In genomic region chr5:96143450-96143849, GRCh38 we compare ENCODE assay signal across 1 cellular context.
TF ChIP-seq lines count a peak whose summit lies in the region.

No MANE protein-coding gene starts in this region.

TF ChIP-seq in HEK293, 187 proteins besides CTCF, POLR2A, EP300 and RAD21 (continued from another document):
- TF ChIP-seq, protein P1, sequence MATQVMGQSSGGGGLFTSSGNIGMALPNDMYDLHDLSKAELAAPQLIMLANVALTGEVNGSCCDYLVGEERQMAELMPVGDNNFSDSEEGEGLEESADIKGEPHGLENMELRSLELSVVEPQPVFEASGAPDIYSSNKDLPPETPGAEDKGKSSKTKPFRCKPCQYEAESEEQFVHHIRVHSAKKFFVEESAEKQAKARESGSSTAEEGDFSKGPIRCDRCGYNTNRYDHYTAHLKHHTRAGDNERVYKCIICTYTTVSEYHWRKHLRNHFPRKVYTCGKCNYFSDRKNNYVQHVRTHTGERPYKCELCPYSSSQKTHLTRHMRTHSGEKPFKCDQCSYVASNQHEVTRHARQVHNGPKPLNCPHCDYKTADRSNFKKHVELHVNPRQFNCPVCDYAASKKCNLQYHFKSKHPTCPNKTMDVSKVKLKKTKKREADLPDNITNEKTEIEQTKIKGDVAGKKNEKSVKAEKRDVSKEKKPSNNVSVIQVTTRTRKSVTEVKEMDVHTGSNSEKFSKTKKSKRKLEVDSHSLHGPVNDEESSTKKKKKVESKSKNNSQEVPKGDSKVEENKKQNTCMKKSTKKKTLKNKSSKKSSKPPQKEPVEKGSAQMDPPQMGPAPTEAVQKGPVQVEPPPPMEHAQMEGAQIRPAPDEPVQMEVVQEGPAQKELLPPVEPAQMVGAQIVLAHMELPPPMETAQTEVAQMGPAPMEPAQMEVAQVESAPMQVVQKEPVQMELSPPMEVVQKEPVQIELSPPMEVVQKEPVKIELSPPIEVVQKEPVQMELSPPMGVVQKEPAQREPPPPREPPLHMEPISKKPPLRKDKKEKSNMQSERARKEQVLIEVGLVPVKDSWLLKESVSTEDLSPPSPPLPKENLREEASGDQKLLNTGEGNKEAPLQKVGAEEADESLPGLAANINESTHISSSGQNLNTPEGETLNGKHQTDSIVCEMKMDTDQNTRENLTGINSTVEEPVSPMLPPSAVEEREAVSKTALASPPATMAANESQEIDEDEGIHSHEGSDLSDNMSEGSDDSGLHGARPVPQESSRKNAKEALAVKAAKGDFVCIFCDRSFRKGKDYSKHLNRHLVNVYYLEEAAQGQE (tag by site-specific recombination; IDR thresholded peaks at IDR 0.05) = no peak
- TF ChIP-seq, protein P2, sequence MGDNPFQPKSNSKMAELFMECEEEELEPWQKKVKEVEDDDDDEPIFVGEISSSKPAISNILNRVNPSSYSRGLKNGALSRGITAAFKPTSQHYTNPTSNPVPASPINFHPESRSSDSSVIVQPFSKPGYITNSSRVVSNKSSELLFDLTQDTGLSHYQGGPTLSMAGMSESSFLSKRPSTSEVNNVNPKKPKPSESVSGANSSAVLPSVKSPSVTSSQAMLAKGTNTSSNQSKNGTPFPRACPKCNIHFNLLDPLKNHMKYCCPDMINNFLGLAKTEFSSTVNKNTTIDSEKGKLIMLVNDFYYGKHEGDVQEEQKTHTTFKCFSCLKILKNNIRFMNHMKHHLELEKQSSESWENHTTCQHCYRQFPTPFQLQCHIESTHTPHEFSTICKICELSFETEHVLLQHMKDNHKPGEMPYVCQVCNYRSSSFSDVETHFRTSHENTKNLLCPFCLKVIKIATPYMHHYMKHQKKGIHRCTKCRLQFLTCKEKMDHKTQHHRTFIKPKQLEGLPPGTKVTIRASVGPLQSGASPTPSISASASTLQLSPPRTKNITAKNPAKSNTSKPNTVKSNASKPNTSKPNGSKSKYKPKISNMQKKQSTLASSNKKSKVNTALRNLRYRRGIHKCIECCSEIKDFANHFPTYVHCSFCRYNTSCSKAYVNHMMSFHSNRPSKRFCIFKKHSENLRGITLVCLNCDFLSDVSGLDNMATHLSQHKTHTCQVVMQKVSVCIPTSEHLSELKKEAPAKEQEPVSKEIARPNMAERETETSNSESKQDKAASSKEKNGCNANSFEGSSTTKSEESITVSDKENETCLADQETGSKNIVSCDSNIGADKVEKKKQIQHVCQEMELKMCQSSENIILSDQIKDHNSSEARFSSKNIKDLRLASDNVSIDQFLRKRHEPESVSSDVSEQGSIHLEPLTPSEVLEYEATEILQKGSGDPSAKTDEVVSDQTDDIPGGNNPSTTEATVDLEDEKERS (tag by site-specific recombination; IDR thresholded peaks at IDR 0.05) = no peak
- TF ChIP-seq TRIM28 (IDR thresholded peaks at IDR 0.05; ENCODE audit: borderline replicate concordance, low read length) (no peak), KLF9 (tag by site-specific recombination; IDR thresholded peaks at IDR 0.05; ENCODE audit: low read depth) (no peak), HOXC10 (CRISPR knock-in tag; IDR thresholded peaks at IDR 0.05) (no peak), ZNF169 (tag by site-specific recombination; IDR thresholded peaks at IDR 0.05) (no peak), HOXD13 (CRISPR knock-in tag; IDR thresholded peaks at IDR 0.05; ENCODE audit: borderline replicate concordance) (peak; percentile 73), ZNF776 (tag by site-specific recombination; IDR thresholded peaks at IDR 0.05; ENCODE audit: borderline replicate concordance) (no peak), ZNF335 (tag by site-specific recombination; conservative IDR thresholded peaks at IDR 0.05) (no peak), PRDM4 (tag by site-specific recombination; IDR thresholded peaks at IDR 0.05) (0 out of 2 replicates have a peak, but pooled peaks have one; percentile 16), OSR2 (tag by site-specific recombination; IDR thresholded peaks at IDR 0.05) (peak; percentile 26; the same call in 1 of the 2 replicates), ZNF560 (tag by site-specific recombination; IDR thresholded peaks at IDR 0.05; ENCODE audit: borderline replicate concordance) (no peak), ZNF521 (tag by site-specific recombination; IDR thresholded peaks at IDR 0.05) (no peak), GLIS1 (tag by site-specific recombination; IDR thresholded peaks at IDR 0.05) (peak; percentile 65), BCL11B (tag by site-specific recombination; IDR thresholded peaks at IDR 0.05; ENCODE audit: low read depth) (no peak), ZNF433 (tag by site-specific recombination; IDR thresholded peaks at IDR 0.05; ENCODE audit: low read depth) (no peak), ZNF670 (tag by site-specific recombination; IDR thresholded peaks at IDR 0.05; ENCODE audit: low read depth) (no peak), IKZF3 (tag by site-specific recombination; IDR thresholded peaks at IDR 0.05) (no peak), ZNF585B (tag by site-specific recombination; IDR thresholded peaks at IDR 0.05) (no peak), ZNF510 (tag by site-specific recombination; IDR thresholded peaks at IDR 0.05; ENCODE audit: insufficient replicate concordance) (no peak), BCL11A (tag by site-specific recombination; IDR thresholded peaks at IDR 0.05; ENCODE audit: low read depth) (no peak), ZNF654 (tag by site-specific recombination; IDR thresholded peaks at IDR 0.05; ENCODE audit: low read depth) (no peak)
- TF ChIP-seq, protein P3, sequence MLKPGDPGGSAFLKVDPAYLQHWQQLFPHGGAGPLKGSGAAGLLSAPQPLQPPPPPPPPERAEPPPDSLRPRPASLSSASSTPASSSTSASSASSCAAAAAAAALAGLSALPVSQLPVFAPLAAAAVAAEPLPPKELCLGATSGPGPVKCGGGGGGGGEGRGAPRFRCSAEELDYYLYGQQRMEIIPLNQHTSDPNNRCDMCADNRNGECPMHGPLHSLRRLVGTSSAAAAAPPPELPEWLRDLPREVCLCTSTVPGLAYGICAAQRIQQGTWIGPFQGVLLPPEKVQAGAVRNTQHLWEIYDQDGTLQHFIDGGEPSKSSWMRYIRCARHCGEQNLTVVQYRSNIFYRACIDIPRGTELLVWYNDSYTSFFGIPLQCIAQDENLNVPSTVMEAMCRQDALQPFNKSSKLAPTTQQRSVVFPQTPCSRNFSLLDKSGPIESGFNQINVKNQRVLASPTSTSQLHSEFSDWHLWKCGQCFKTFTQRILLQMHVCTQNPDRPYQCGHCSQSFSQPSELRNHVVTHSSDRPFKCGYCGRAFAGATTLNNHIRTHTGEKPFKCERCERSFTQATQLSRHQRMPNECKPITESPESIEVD (tag by site-specific recombination; IDR thresholded peaks at IDR 0.05) = peak; percentile 70
